35 cellular contexts compared by ENCODE assay signal in genomic region chr16:63690961-63691360, GRCh38.
"Had no signal": no experiment of that assay in that cellular context is flagged by ENCODE, and none has a peak within 500 bp of the region (broad histone marks: within the 10 kb centered on the region; RNA-seq: fewer than 3 reads in every experiment).

No MANE protein-coding gene starts in this region.

- H3K27ac ChIP-seq: brain microvascular endothelial cell, colonic mucosa, VCaP had no signal

- H3K36me3 ChIP-seq: brain microvascular endothelial cell, colonic mucosa had no signal

- DNase-seq: activated CD4-positive, alpha-beta memory T cell treated with anti-CD3 and anti-CD28 coated beads, Interleukin-2, amount 10 ng/mL, durations not matched to agents 7 days and 5 days; activated CD4-positive, alpha-beta T cell treated with anti-CD3 and anti-CD28 coated beads for 1 hour; activated CD4-positive, alpha-beta T cell treated with anti-CD3 and anti-CD28 coated beads for 48 hours; activated CD4-positive, CD25-positive, alpha-beta regulatory T cell; activated effector memory CD4-positive, alpha-beta T cell treated with anti-CD3 and anti-CD28 coated beads, Interleukin-2, amount 50 U/mL, for 16 hours; activated naive CD4-positive, alpha-beta T cell; activated naive CD4-positive, alpha-beta T cell treated with anti-CD3 and anti-CD28 coated beads, Interleukin-2, amount 50 U/mL, for 16 hours; activated naive CD8-positive, alpha-beta T cell treated with anti-CD3 and anti-CD28 coated beads for 36 hours; activated T-cell treated with anti-CD3 and anti-CD28 coated beads, Interleukin-2, amount 50 U/mL, for 1 hour; activated T-cell treated with anti-CD3 and anti-CD28 coated beads, Interleukin-2, amount 50 U/mL, for 72 hours; amniotic stem cell; aorta; brain microvascular endothelial cell; central memory CD4-positive, alpha-beta T cell; colonic mucosa; NCI-H1048; NCI-H1105 treated with DMSO at 0.1 percent for 48 hours; NCI-H1436; NCI-H187; NCI-H2029 treated with DMSO at 0.1 percent for 48 hours; NCI-H2107; NCI-H2171; NCI-H226; NCI-H446 treated with DMSO at 0.1 percent for 48 hours; NCI-H526; NCI-H748 treated with DMSO at 0.1 percent for 48 hours; OCI-M1; SW 1271; T-helper 1 cell; T-helper 2 cell; T-helper 9 cell had no signal

- H3K9me3 ChIP-seq: colonic mucosa had no signal

- ATAC-seq: activated T-cell treated with anti-CD3 and anti-CD28 coated beads, Interleukin-2, amount 50 U/mL, for 72 hours; activated T-helper 17 cell treated with anti-CD3 and anti-CD28 coated beads, Interleukin-2, amount 50 U/mL, for 72 hours; K562; Panc1 had no signal

- H3K4me3 ChIP-seq: colonic mucosa, K562 had no signal

- H3K4me1 ChIP-seq: colonic mucosa had no signal

- H3K27me3 ChIP-seq: brain microvascular endothelial cell, colonic mucosa had no signal
